ENCODE assay signal across 7 cellular contexts in genomic region chr1:16643476-16644178, GRCh38. TPM values are rescaled to one million over a fixed set of nuclear protein-coding genes. Genes with fewer than 3 reads are reported as not detected.
DNase-seq lines count a peak whose midpoint lies in the region; ATAC-seq and TF ChIP-seq lines count a peak whose summit lies in the region.
"Not testable (repeated sequence)": the region's sequence is repeated elsewhere in the genome, so short reads cannot be mapped to it uniquely, and the experiment has no call there.

No MANE protein-coding gene starts in this region.

- TF ChIP-seq POLR2A in prostate gland (IDR thresholded peaks at IDR 0.05), result not testable (repeated sequence)

- not testable (repeated sequence) for H3K9me3 ChIP-seq in ectodermal cell (ENCODE audit: control insufficient read depth, low read length); prostate gland

- DNase-seq in NCI-H510A treated with DMSO at 0.1 percent for 48 hours (lab: John Stamatoyannopoulos, UW), result peak; percentile 82
- peak; percentile 67 for DNase-seq in activated CD8-positive, alpha-beta memory T cell treated with anti-CD3 and anti-CD28 coated beads for 24 hours
- DNase-seq in islet precursor cell, result peak; percentile 71
- DNase-seq in prostate gland (ENCODE audit: low spot score), result peak; percentile 11

- intact Hi-C loops in prostate gland (cut with DNase I), result not testable (repeated sequence)

- not testable (repeated sequence) for H3K4me1 ChIP-seq in ectodermal cell (ENCODE audit: control insufficient read depth, insufficient read depth, low read length)
- peaks cover 14% of the 10 kb centered on the region for H3K4me1 ChIP-seq in prostate gland (replicated peaks)

- H3K4me3 ChIP-seq in ectodermal cell (ENCODE audit: insufficient read depth, low read depth, low read length), result peak overlapping the region; percentile 82
- H3K4me3 ChIP-seq in prostate gland, result peak overlapping the region; percentile 78 to 82

- not testable (repeated sequence) for H3K27ac ChIP-seq in ectodermal cell (ENCODE audit: insufficient read depth, low read depth, low read length, poor library complexity, severe bottlenecking)
- peak overlapping the region; percentile 74 to 81 for H3K27ac ChIP-seq in prostate gland

- ATAC-seq in GM18858 (IDR thresholded peaks at IDR 0.05; ENCODE audit: unreplicated experiment), result peak; percentile 4
- peak; percentile 2 for ATAC-seq in HG03060 (IDR thresholded peaks at IDR 0.05; ENCODE audit: low read depth, unreplicated experiment)

- H3K27me3 ChIP-seq in ectodermal cell (ENCODE audit: control insufficient read depth, insufficient read depth, low read length, poor library complexity, severe bottlenecking), result peaks cover 19% of the 10 kb centered on the region
- not testable (repeated sequence) for H3K27me3 ChIP-seq in prostate gland (replicated peaks; ENCODE audit: insufficient read depth)

- 51 to 54% methylated on average over 11 of the region's 11 CpGs for WGBS in ectodermal cell, 2 experiments
- 25% methylated on average over 11 of the region's 11 CpGs for WGBS in prostate gland

- not testable (repeated sequence) for TF ChIP-seq CTCF in prostate gland (IDR thresholded peaks at IDR 0.05)

- H3K36me3 ChIP-seq in ectodermal cell (ENCODE audit: control insufficient read depth, insufficient read depth, low read length); prostate gland: not testable (repeated sequence)

RNA-seq across cellular contexts. Expression of gene RNU1-3, which starts 23.1 kb away (rescaled TPM):
- 2,448 TPM for polyA plus RNA-seq in ectodermal cell (2013, experiment 1 of 4)
- polyA plus RNA-seq in ectodermal cell (2013, experiment 2 of 4), result 3,281 TPM
- 16,052 TPM for polyA plus RNA-seq in ectodermal cell (2013, experiment 3 of 4)
- polyA plus RNA-seq in ectodermal cell (2013, experiment 4 of 4), result 9,026 TPM
- total RNA-seq in prostate gland, result under 1 TPM; under 0.01 TPM

RNA-seq across cellular contexts. Expression of gene NBPF1, which starts 30.3 kb away (rescaled TPM):
- 33.5 TPM for polyA plus RNA-seq in ectodermal cell (2013, experiment 1 of 4)
- 38.9 TPM for polyA plus RNA-seq in ectodermal cell (2013, experiment 2 of 4)
- polyA plus RNA-seq in ectodermal cell (2013, experiment 3 of 4), result 31.8 TPM
- polyA plus RNA-seq in ectodermal cell (2013, experiment 4 of 4), result 36.2 TPM
- 10 to 100 TPM; 29.9 to 58.6 TPM for total RNA-seq in prostate gland

Comparison
In these comparisons a context has a peak if more than half of its experiments do, and no peak if none do; other contexts are left out.
1. DNase-seq: peak in every context shown above with its lines; median percentile 82 in NCI-H510A treated with DMSO at 0.1 percent for 48 hours; 71 in islet precursor cell; 67 in activated CD8-positive, alpha-beta memory T cell treated with anti-CD3 and anti-CD28 coated beads for 24 hours; 11 in prostate gland.